ENCODE assay signal across 1 cellular context in genomic region chr16:50152807-50153647, GRCh38.
TF ChIP-seq lines count a peak whose summit lies in the region.

TENT4B (plus strand) TSS chr16:50153306; CDS start chr16:50153622, 316 bp downstream.

TF ChIP-seq in WTC11, 78 proteins besides CTCF, POLR2A, EP300 and RAD21 (continued from another document):
- TF ChIP-seq ZNF532 (CRISPR knock-in tag; IDR thresholded peaks at IDR 0.05; ENCODE audit: borderline replicate concordance) (no peak), NFATC4 (CRISPR knock-in tag; IDR thresholded peaks at IDR 0.05) (no peak), ZNF396 (CRISPR knock-in tag; IDR thresholded peaks at IDR 0.05; ENCODE audit: borderline replicate concordance) (no peak), SMAD4 (CRISPR knock-in tag; IDR thresholded peaks at IDR 0.05) (no peak), NR2C2 (CRISPR knock-in tag; IDR thresholded peaks at IDR 0.05) (no peak), MYBL2 (CRISPR knock-in tag; IDR thresholded peaks at IDR 0.05) (peak; percentile 34; the same call in 1 of the 2 replicates), HMGXB4 (CRISPR knock-in tag; IDR thresholded peaks at IDR 0.05) (0 out of 2 replicates have a peak, but pooled peaks have one; percentile 53), ZBTB43 (CRISPR knock-in tag; IDR thresholded peaks at IDR 0.05) (no peak), OVOL2 (CRISPR knock-in tag; IDR thresholded peaks at IDR 0.05; ENCODE audit: borderline replicate concordance) (no peak), ATF1 (CRISPR knock-in tag; IDR thresholded peaks at IDR 0.05) (no peak)
